In genomic region chr2:240586919-240587800, GRCh38 we compare ENCODE assay signal across 8 cellular contexts. TPM values are rescaled to one million over a fixed set of nuclear protein-coding genes. Genes with fewer than 3 reads are reported as not detected.
DNase-seq lines count a peak whose midpoint lies in the region; ATAC-seq, FAIRE-seq and TF ChIP-seq lines count a peak whose summit lies in the region.

No MANE protein-coding gene starts in this region.

- no peak for DNase-seq in Right ventricle myocardium superior
- no peak for DNase-seq in cardiac septum (ENCODE audit: low spot score)
- DNase-seq in HTR-8/SVneo (ENCODE audit: insufficient read length, low spot score) = no peak
- peak in 3 of 4 donors; percentile 37 to 48 (median 39) for DNase-seq in body of pancreas
- peak; percentile 85 for DNase-seq in kidney
- DNase-seq in stimulated activated CD4-positive, alpha-beta T cell treated with anti-CD3 and anti-CD28 coated beads, TNF-alpha, amount 100 ng/mL, for 4 hours (ENCODE audit: low read depth in 3 of 3) = peak in 2 of 3 experiments; percentile 28 to 46
- DNase-seq in retina = no peak

- FAIRE-seq in HTR-8/SVneo (lab: Jason Lieb, UNC) (peak; percentile 28), kidney (lab: Jason Lieb, UNC) (no peak)

- H3K27ac ChIP-seq in SU-DHL-6 (ENCODE audit: low read depth, low read length) = peak overlapping the region; percentile 96
- H3K27ac ChIP-seq in body of pancreas = peak overlapping the region in 3 of 4 donors; percentile 74 to 95 (median 86)
- peak overlapping the region in 1 of 2 donors; percentile 43 for H3K27ac ChIP-seq in kidney (ENCODE audit: low read depth in 2 of 2, low read length in 2 of 2)

- no peaks in the 10 kb centered on the region for H3K9me2 ChIP-seq in SU-DHL-6 (replicated peaks; ENCODE audit: insufficient read depth, low read length)

- H3K36me3 ChIP-seq in SU-DHL-6 (ENCODE audit: low read length) (no peaks in the 10 kb centered on the region), body of pancreas (replicated peaks in 1 of 2; ENCODE audit: insufficient read depth in 1 of 2, low read depth in 2 of 2) (no peaks in the 10 kb centered on the region), kidney (ENCODE audit: control insufficient read depth in 1 of 2, insufficient read depth in 2 of 2, low read length in 2 of 2) (peaks cover 5 to 11% of the 10 kb centered on the region in 2 donors)

- peaks cover 16% of the 10 kb centered on the region for H3F3A ChIP-seq in SU-DHL-6 (ENCODE audit: insufficient read depth)

- H3K9me3 ChIP-seq in SU-DHL-6 (ENCODE audit: insufficient read depth, low read length) = no peaks in the 10 kb centered on the region
- no peaks in the 10 kb centered on the region for H3K9me3 ChIP-seq in body of pancreas
- H3K9me3 ChIP-seq in kidney (ENCODE audit: control insufficient read depth in 1 of 2, low read length in 2 of 2) = no peaks in the 10 kb centered on the region

- peaks cover 60% of the 10 kb centered on the region for H3K79me2 ChIP-seq in SU-DHL-6 (ENCODE audit: insufficient read depth, low read length)

- H3K4me3 ChIP-seq in SU-DHL-6 (ENCODE audit: insufficient read depth, low read length, poor library complexity, severe bottlenecking) (peak overlapping the region; percentile 94), body of pancreas (peak overlapping the region; percentile 52 to 68), kidney (ENCODE audit: low read length in 2 of 2) (peak overlapping the region; percentile 67 to 97)

- TF ChIP-seq POLR2A in body of pancreas (IDR thresholded peaks at IDR 0.05) = no peak

- H3K9ac ChIP-seq in SU-DHL-6 (ENCODE audit: low read length) = peak overlapping the region; percentile 90
- H3K9ac ChIP-seq in kidney (ENCODE audit: low read length in 2 of 2) = peak overlapping the region; percentile 55 to 75

- TF ChIP-seq CTCF in SU-DHL-6 (IDR thresholded peaks at IDR 0.05; ENCODE audit: insufficient read depth, low read length, poor library complexity, severe bottlenecking) (no peak), body of pancreas (IDR thresholded peaks at IDR 0.05) (no peak), kidney (IDR thresholded peaks at IDR 0.05; ENCODE audit: borderline replicate concordance, extremely low read depth, insufficient read depth) (no peak)

- 1 to 7% methylated on average over 17 to 57 of the region's 62 CpGs for WGBS in body of pancreas, 2 donors

- peak; percentile 23 for ATAC-seq in Right ventricle myocardium superior (ENCODE audit: poor library complexity)
- peak; percentile 25 for ATAC-seq in body of pancreas

- H3K27me3 ChIP-seq in SU-DHL-6 (ENCODE audit: low read length) = no peaks in the 10 kb centered on the region
- H3K27me3 ChIP-seq in body of pancreas = no peaks in the 10 kb centered on the region

- peak overlapping the region; percentile 71 for H2AFZ ChIP-seq in SU-DHL-6 (ENCODE audit: low read depth, low read length, severe bottlenecking)

- H4K20me1 ChIP-seq in SU-DHL-6 (ENCODE audit: low read depth, low read length) = peaks cover 7% of the 10 kb centered on the region; the same call in 1 of the 2 replicates

- intact Hi-C loops in Right ventricle myocardium superior (cut with DNase I) (no loop called here), cardiac septum (cut with DNase I) (loop anchor here (1.0 to 10.0 kb wide), 4 partner anchors 20 to 562 kb away; partner anchors contain the start of genes NDUFA10 and PASK), body of pancreas (cut with DNase I) (no loop called here), kidney (cut with DNase I) (no loop called here)

- peak overlapping the region; percentile 88 for H3K4me2 ChIP-seq in SU-DHL-6 (ENCODE audit: low read depth, low read length, poor library complexity, severe bottlenecking)

- H3K4me1 ChIP-seq in body of pancreas (peaks cover 35% of the 10 kb centered on the region), kidney (ENCODE audit: control insufficient read depth in 1 of 2, insufficient read depth in 1 of 2, low read depth in 1 of 2, low read length in 2 of 2) (peaks cover 25 to 28% of the 10 kb centered on the region in 2 donors)

RNA-seq across cellular contexts. Expression of gene CAPN10, which starts 0.6 kb away (rescaled TPM):
- total RNA-seq in Right ventricle myocardium superior = 49.7 TPM
- 24.3 TPM for total RNA-seq in cardiac septum
- 10 to 100 TPM; 16.3 to 34.3 TPM for total RNA-seq in body of pancreas
- total RNA-seq in kidney = 50.9 TPM
- polyA plus RNA-seq in kidney (ENCODE audit: insufficient read depth, low read depth, low replicate concordance) = 26.3 TPM

RNA-seq across cellular contexts. Expression of gene RNPEPL1, which starts 18.9 kb away (rescaled TPM):
- total RNA-seq in Right ventricle myocardium superior (89.5 TPM), cardiac septum (73.8 TPM), body of pancreas (100 to 1,000 TPM in 1 of 2 donors, 10 to 100 TPM in 1; 63.3 to 162 TPM), kidney (77.4 TPM)
- 65.4 TPM for polyA plus RNA-seq in kidney (ENCODE audit: insufficient read depth, low read depth, low replicate concordance)

RNA-seq across cellular contexts. Expression of gene DUSP28, which starts 27.0 kb away (rescaled TPM):
- total RNA-seq in Right ventricle myocardium superior = 11.5 TPM
- total RNA-seq in cardiac septum = 9.7 TPM
- total RNA-seq in body of pancreas = 1 to 10 TPM; 4.7 to 6.6 TPM
- 7.0 TPM for total RNA-seq in kidney
- 5.9 TPM for polyA plus RNA-seq in kidney (ENCODE audit: insufficient read depth, low read depth, low replicate concordance)

RNA-seq across cellular contexts. Expression of gene ANKMY1, which starts 29.4 kb away (rescaled TPM):
- total RNA-seq in Right ventricle myocardium superior = 5.6 TPM
- 8.2 TPM for total RNA-seq in cardiac septum
- 10 to 100 TPM; 17.9 to 26.0 TPM for total RNA-seq in body of pancreas
- total RNA-seq in kidney = 22.1 TPM
- polyA plus RNA-seq in kidney (ENCODE audit: insufficient read depth, low read depth, low replicate concordance) = 3.0 TPM

RNA-seq across cellular contexts. Expression of gene GPR35, which starts 38.1 kb away (rescaled TPM):
- total RNA-seq in Right ventricle myocardium superior = 2.0 TPM
- 1.5 TPM for total RNA-seq in cardiac septum
- 1 to 10 TPM in 1 of 2 donors, under 1 TPM in 1; 0.33 to 3.4 TPM for total RNA-seq in body of pancreas
- total RNA-seq in kidney = 6.7 TPM
- 1.7 TPM for polyA plus RNA-seq in kidney (ENCODE audit: insufficient read depth, low read depth, low replicate concordance)

Comparison
In these comparisons a context has a peak if more than half of its experiments do, and no peak if none do; other contexts are left out.
1. DNase-seq: peak in body of pancreas (3 of 4), kidney (single experiment) and stimulated activated CD4-positive, alpha-beta T cell treated with anti-CD3 and anti-CD28 coated beads, TNF-alpha, amount 100 ng/mL, for 4 hours (2 of 3); none in Right ventricle myocardium superior (single experiment), cardiac septum (single experiment), HTR-8/SVneo (single experiment) and retina (single experiment).
2. Peak in every context shown above with its lines, with median percentiles within 50 percentile points of each other: H3K4me3 ChIP-seq.